Comparison of ENCODE assay signal across 9 cellular contexts in the genomic region with DNA sequence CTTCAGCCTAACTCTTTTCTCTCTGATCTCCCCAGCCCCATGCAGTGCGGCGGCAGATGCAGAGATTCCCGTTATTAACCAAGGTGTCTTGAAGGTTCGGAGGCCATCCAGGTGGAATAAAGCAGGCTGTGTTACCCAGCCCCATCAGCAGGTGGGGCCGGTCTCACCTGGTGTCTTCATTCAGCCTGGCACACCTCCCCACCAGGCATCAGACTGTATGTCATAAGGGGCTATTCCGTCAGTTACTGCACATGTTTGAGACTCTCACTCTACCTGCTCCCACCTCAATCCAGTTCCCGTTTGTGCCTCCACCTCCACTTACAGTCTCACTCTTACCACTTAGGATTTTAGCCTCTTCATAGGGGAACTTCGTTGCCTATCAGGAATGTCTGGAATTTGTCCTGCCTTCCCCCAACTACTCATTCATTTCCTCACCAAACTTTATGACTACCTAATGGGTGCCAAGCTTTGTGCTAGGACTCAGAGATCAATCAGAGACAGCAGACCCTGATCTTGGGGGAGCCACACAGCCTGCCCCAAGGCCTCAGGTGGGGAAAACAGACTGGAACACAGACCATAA.
DNase-seq lines count a peak whose midpoint lies in the region; ATAC-seq, FAIRE-seq and TF ChIP-seq lines count a peak whose summit lies in the region.
"Had no signal": no experiment of that assay in that cellular context is flagged by ENCODE, and none has a peak within 500 bp of the region (broad histone marks: within the 10 kb centered on the region; RNA-seq: fewer than 3 reads in every experiment).

No MANE protein-coding gene starts in this region.

- no peak overlapping the region for H3K4me2 ChIP-seq in keratinocyte (ENCODE audit: control insufficient read depth, extremely low read depth, insufficient read depth, low read depth, low read length)

- TF ChIP-seq CTCF in GM13976 (IDR thresholded peaks at IDR 0.05; ENCODE audit: borderline replicate concordance, control extremely low read depth, extremely low read depth, insufficient read depth, missing control alignments) (peak; percentile 18), Panc1 (IDR thresholded peaks at IDR 0.05) (peak; percentile 57), keratinocyte (optimal IDR thresholded peaks at IDR 0.05 in 1 of 3, IDR thresholded peaks at IDR 0.05 in 1 of 3, conservative IDR thresholded peaks at IDR 0.05 in 1 of 3; ENCODE audit: extremely low read depth in 1 of 3, insufficient read depth in 2 of 3, low read length in 3 of 3) (peak; percentile 60 to 90 (median 87))

- H3K9me3 ChIP-seq in Panc1 (ENCODE audit: control insufficient read depth, insufficient read depth, low read depth, low read length) (no peaks in the 10 kb centered on the region), keratinocyte (ENCODE audit: control insufficient read depth, low read depth, low read length) (no peaks in the 10 kb centered on the region)

- no peak overlapping the region for H3K27ac ChIP-seq in Panc1 (ENCODE audit: low read length)
- no peak overlapping the region for H3K27ac ChIP-seq in keratinocyte (ENCODE audit: control insufficient read depth, insufficient read depth, low read length)

- 0 out of 2 replicates have a peak, but pooled peaks have one; percentile 65 for ATAC-seq in Panc1

- no peaks in the 10 kb centered on the region for H3K9me1 ChIP-seq in keratinocyte (ENCODE audit: control insufficient read depth, extremely low read depth, insufficient read depth, low read length)

- H3K4me1 ChIP-seq in Panc1 (ENCODE audit: control insufficient read depth, insufficient read depth, low read length) (no peaks in the 10 kb centered on the region), keratinocyte (ENCODE audit: control insufficient read depth, extremely low read depth, insufficient read depth, low read length) (no peaks in the 10 kb centered on the region)

- H3K79me2 ChIP-seq in keratinocyte (ENCODE audit: control insufficient read depth, insufficient read depth, low read length), result no peaks in the 10 kb centered on the region

- FAIRE-seq in keratinocyte (lab: Jason Lieb, UNC), result peak; percentile 44

- intact Hi-C loops in Panc1 (cut with micrococcal nuclease; ENCODE audit: unreplicated experiment), result no loop called here

- in situ Hi-C loops in ACHN (cut with HindIII; ENCODE audit: low pct_ligation_motif_present, low pct_unique_long_range_greater_than_20kb, low sequenced_read_pairs), result no loop called here
- in situ Hi-C loops in GM13976 (cut with MboI; ENCODE audit: low sequenced_read_pairs, unreplicated experiment), result no loop called here
- in situ Hi-C loops in Panc1 (cut with HindIII; ENCODE audit: low pct_unique_long_range_greater_than_20kb, low sequenced_read_pairs), result no loop called here

- no peaks in the 10 kb centered on the region for H3K36me3 ChIP-seq in Panc1 (ENCODE audit: control insufficient read depth, insufficient read depth, low read length)
- H3K36me3 ChIP-seq in keratinocyte (ENCODE audit: control insufficient read depth in 2 of 2, extremely low read depth in 1 of 2, insufficient read depth in 2 of 2, low read length in 2 of 2), result no peaks in the 10 kb centered on the region

- CTCF ChIA-PET in Panc1 (lab: Charles Lee), result no interaction called here

- POLR2A ChIA-PET in Panc1 (lab: Charles Lee), result no interaction called here

- H3K9ac ChIP-seq in keratinocyte (ENCODE audit: control insufficient read depth, extremely low read depth, insufficient read depth, low read length), result no peak overlapping the region

- H3K4me3 ChIP-seq in Panc1 (ENCODE audit: low read depth in 2 of 2, low read length in 2 of 2) (no peak overlapping the region), keratinocyte (ENCODE audit: control insufficient read depth in 2 of 3, extremely low read depth in 1 of 3, insufficient read depth in 2 of 3, low read depth in 1 of 3, low read length in 3 of 3) (no peak overlapping the region)

- H2AFZ ChIP-seq in keratinocyte (ENCODE audit: control insufficient read depth, low read length), result no peak overlapping the region

- no peaks in the 10 kb centered on the region for H4K20me1 ChIP-seq in keratinocyte (ENCODE audit: control insufficient read depth, extremely low read depth, insufficient read depth, low read length)

- H3K27me3 ChIP-seq in Panc1 (ENCODE audit: control insufficient read depth, insufficient read depth, low read length), result no peaks in the 10 kb centered on the region; the same call in 1 of the 2 replicates
- no peaks in the 10 kb centered on the region for H3K27me3 ChIP-seq in keratinocyte (ENCODE audit: control insufficient read depth, extremely low read depth, insufficient read depth, low read length)

- peak; percentile 14 for DNase-seq in ACHN
- peak; percentile 36 for DNase-seq in GM13976 (ENCODE audit: low spot score)
- no peak for DNase-seq in Panc1 (ENCODE audit: low read depth, low spot score)
- no peak for DNase-seq in keratinocyte (ENCODE audit: low read depth, low spot score)
- no peak for DNase-seq in activated effector memory CD4-positive, alpha-beta T cell treated with anti-CD3 and anti-CD28 coated beads, Interleukin-2, amount 50 U/mL, for 16 hours
- DNase-seq in activated CD8-positive, alpha-beta memory T cell treated with anti-CD3 and anti-CD28 coated beads, Interleukin-2, amount 50 U/mL, for 48 hours, result no peak
- DNase-seq in NCI-H146 (lab: John Stamatoyannopoulos, UW), result no peak
- DNase-seq in GDM1 (lab: John Stamatoyannopoulos, UW), result no peak
- DNase-seq: NCI-H510A had no signal

- dilution Hi-C loops in keratinocyte (cut with MboI; ENCODE audit: extremely low pct_ligation_motif_present, low sequenced_read_pairs), result no loop called here

- no TSS peak for BruUV-seq in Panc1 (replicated peaks; lab: Mats Ljungman, UMichigan)

Comparison
In these comparisons a context has a peak if more than half of its experiments do, and no peak if none do; other contexts are left out.
1. DNase-seq: peak in ACHN (single experiment) and GM13976 (single experiment); none in Panc1 (single experiment), keratinocyte (single experiment), activated effector memory CD4-positive, alpha-beta T cell treated with anti-CD3 and anti-CD28 coated beads, Interleukin-2, amount 50 U/mL, for 16 hours (single experiment), activated CD8-positive, alpha-beta memory T cell treated with anti-CD3 and anti-CD28 coated beads, Interleukin-2, amount 50 U/mL, for 48 hours (single experiment), NCI-H146 (single experiment) and GDM1 (single experiment).
2. CTCF ChIP-seq: peak in every context shown above with its lines; median percentile 87 in keratinocyte; 57 in Panc1; 18 in GM13976.